In the genomic region with DNA sequence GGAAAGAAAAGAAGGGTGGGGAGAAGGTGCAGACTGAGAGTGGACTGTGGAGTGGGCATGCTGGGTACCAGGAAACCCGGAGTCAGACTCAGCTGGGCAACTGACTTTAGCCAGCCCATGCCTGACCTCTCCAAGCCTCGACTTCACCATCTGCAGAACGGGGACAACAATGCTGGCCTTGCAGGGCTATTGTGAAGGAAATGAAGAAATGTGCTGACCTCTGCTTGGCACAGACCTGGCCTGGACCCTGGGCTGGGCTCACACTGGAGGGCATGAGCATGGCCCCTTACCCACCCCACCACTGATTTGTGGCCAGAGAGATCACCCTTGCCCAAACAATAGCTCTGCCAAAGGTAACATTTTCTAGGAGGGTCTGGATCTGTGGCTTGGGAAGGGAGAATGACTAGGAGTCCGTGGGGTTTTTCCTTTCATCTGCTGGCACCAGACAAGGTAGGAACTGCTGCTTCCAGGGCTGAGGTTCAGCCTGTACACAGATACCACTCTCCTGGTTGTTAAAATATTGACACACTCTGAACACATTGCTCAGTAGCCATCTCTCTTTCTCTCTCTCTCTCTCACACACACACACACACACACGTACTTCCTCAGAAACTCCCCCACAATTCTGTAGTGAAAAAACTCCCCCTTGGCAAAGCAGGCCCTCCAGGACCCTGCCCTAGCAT, we compare ENCODE assay signal across 1 cellular context.
TF ChIP-seq lines count a peak whose summit lies in the region.

No MANE protein-coding gene starts in this region.

TF ChIP-seq in GM12878, 131 proteins besides CTCF, POLR2A, EP300 and RAD21:
- TF ChIP-seq IKZF2 (IDR thresholded peaks at IDR 0.05), result peak in 1 of 2 experiments; percentile 48; a peak in 1 of 4 replicates
- 0 out of 2 replicates have a peak, but pooled peaks have one; percentile 20 for TF ChIP-seq CREB1 (IDR thresholded peaks at IDR 0.05; ENCODE audit: low read depth)
- TF ChIP-seq, protein P1, sequence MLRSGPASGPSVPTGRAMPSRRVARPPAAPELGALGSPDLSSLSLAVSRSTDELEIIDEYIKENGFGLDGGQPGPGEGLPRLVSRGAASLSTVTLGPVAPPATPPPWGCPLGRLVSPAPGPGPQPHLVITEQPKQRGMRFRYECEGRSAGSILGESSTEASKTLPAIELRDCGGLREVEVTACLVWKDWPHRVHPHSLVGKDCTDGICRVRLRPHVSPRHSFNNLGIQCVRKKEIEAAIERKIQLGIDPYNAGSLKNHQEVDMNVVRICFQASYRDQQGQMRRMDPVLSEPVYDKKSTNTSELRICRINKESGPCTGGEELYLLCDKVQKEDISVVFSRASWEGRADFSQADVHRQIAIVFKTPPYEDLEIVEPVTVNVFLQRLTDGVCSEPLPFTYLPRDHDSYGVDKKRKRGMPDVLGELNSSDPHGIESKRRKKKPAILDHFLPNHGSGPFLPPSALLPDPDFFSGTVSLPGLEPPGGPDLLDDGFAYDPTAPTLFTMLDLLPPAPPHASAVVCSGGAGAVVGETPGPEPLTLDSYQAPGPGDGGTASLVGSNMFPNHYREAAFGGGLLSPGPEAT (IDR thresholded peaks at IDR 0.05; ENCODE audit: low read depth), result peak; percentile 76
- TF ChIP-seq YY1 (IDR thresholded peaks at IDR 0.05; ENCODE audit: low read depth, low read length), result 0 out of 2 replicates have a peak, but pooled peaks have one; percentile 21
- 0 out of 2 replicates have a peak, but pooled peaks have one; percentile 33 for TF ChIP-seq IKZF1 (conservative IDR thresholded peaks at IDR 0.05)
- no peak for TF ChIP-seq REST (IDR thresholded peaks at IDR 0.05; ENCODE audit: low read depth, low read length)
- TF ChIP-seq NBN (IDR thresholded peaks at IDR 0.05), result peak; percentile 59; the same call in 1 of the 2 replicates
- peak; percentile 38; the same call in 1 of the 2 replicates for TF ChIP-seq RUNX3 (IDR thresholded peaks at IDR 0.05; ENCODE audit: low read length)
- no peak for TF ChIP-seq IRF5 (IDR thresholded peaks at IDR 0.05; ENCODE audit: borderline replicate concordance)
TF ChIP-seq in GM12878: peak in this region for 7.
